ENCODE assay signal across 20 cellular contexts in the genomic region with DNA sequence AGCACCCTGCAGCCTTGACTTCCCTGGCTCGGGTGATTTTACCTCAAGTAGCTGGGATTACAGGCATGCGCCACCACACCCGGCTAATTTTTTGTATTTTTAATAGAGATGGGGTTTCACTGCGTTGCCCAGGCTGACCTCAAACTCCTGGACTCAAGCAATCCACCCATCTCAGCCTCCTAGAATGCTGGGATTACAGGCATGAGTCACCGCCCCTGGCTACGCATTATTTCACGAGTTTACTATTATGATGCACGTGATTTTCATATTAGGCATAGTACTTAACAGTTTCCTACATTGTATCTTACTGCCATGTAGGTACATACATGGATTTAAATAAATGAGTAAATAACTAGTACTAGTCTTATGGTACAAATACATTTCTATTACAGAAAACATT.
"Had no signal": no experiment of that assay in that cellular context is flagged by ENCODE, and none has a peak within 500 bp of the region (broad histone marks: within the 10 kb centered on the region; RNA-seq: fewer than 3 reads in every experiment).

No MANE protein-coding gene starts in this region.

- ATAC-seq: left lobe of liver; natural killer cell; sciatic nerve; stimulated activated naive CD8-positive, alpha-beta T cell treated with anti-CD3 and anti-CD28 coated beads, Interleukin-15, amount 100 ng/mL, for 72 hours had no signal

- H3K4me3 ChIP-seq: coronary artery, esophagus muscularis mucosa, lung, prostate gland, right atrium auricular region, smooth muscle cell, thyroid gland had no signal

- DNase-seq: dermis blood vessel endothelial cell; effector memory CD4-positive, alpha-beta T cell; hypothalamus; kidney; natural killer cell; occipital lobe; stimulated activated CD4-positive, alpha-beta T cell treated with anti-CD3 and anti-CD28 coated beads, Interleukin-12 subunit alpha, Interleukin-12 subunit beta, amount 100 ng/mL, for 4 hours; stimulated activated CD4-positive, alpha-beta T cell treated with anti-CD3 and anti-CD28 coated beads, Interleukin-1b, Interleukin-23, amount 100 ng/mL, for 48 hours; stimulated activated CD4-positive, alpha-beta T cell treated with anti-CD3 and anti-CD28 coated beads, Interleukin-4, amount 100 ng/mL, for 1 hour; stimulated activated naive CD4-positive, alpha-beta T cell; stimulated activated naive CD8-positive, alpha-beta T cell treated with anti-CD3 and anti-CD28 coated beads, Interleukin-15, amount 100 ng/mL, for 72 hours; thyroid gland had no signal

- H3K9me3 ChIP-seq: esophagus muscularis mucosa, prostate gland, right atrium auricular region, thyroid gland had no signal

- H3K27me3 ChIP-seq: esophagus muscularis mucosa, right atrium auricular region, thyroid gland had no signal

- H3K4me2 ChIP-seq: smooth muscle cell had no signal

- H3K4me1 ChIP-seq: prostate gland, right atrium auricular region, thyroid gland had no signal

- H3K36me3 ChIP-seq: prostate gland, right atrium auricular region, thyroid gland had no signal

- H3K27ac ChIP-seq: coronary artery, esophagus muscularis mucosa, prostate gland, right atrium auricular region, thyroid gland had no signal
